Comparison of ENCODE assay signal across 22 cellular contexts in genomic region chr14:92555440-92556111, GRCh38. TPM values are rescaled to one million over a fixed set of nuclear protein-coding genes. Genes with fewer than 3 reads are reported as not detected.
DNase-seq lines count a peak whose midpoint lies in the region; ATAC-seq and TF ChIP-seq lines count a peak whose summit lies in the region.
"Had no signal": no experiment of that assay in that cellular context is flagged by ENCODE, and none has a peak within 500 bp of the region (broad histone marks: within the 10 kb centered on the region; RNA-seq: fewer than 3 reads in every experiment).

No MANE protein-coding gene starts in this region.

- TF ChIP-seq CTCF in OCI-LY7 (conservative IDR thresholded peaks at IDR 0.05; ENCODE audit: low read length) (no peak), tibial artery (IDR thresholded peaks at IDR 0.05) (no peak)

- peak overlapping the region; percentile 97 for H3K27ac Mint-ChIP-seq in stimulated activated naive CD8-positive, alpha-beta T cell treated with anti-CD3 and anti-CD28 coated beads, Interleukin-15, Interleukin-2, amounts not matched to agents 100 ng/mL and 50 ng/mL, for 24 hours
- H3K27ac Mint-ChIP-seq in immature natural killer cell = peak overlapping the region in 5 of 6 donors; percentile 9 to 83 (median 49)
- H3K27ac Mint-ChIP-seq: brain, nephron, progenitor cell of endocrine pancreas had no signal

- no peaks in the 10 kb centered on the region for H3K79me2 ChIP-seq in OCI-LY7 (ENCODE audit: insufficient read depth, low read depth, low read length)

- DNase-seq in stimulated activated naive CD8-positive, alpha-beta T cell treated with anti-CD3 and anti-CD28 coated beads, Interleukin-15, Interleukin-2, amounts not matched to agents 100 U/mL and 50 U/mL, for 24 hours = no peak
- DNase-seq in OCI-LY7 (ENCODE audit: low spot score) (no peak), immature natural killer cell (no peak), NCI-H526 (lab: John Stamatoyannopoulos, UW) (no peak), NCI-H1694 (lab: John Stamatoyannopoulos, UW) (no peak), tibial artery (no peak)
- DNase-seq: activated CD4-positive, alpha-beta T cell treated with anti-CD3 and anti-CD28 coated beads, Interleukin-2, amount 50 U/mL, for 4 hours; activated T-cell treated with anti-CD3 and anti-CD28 coated beads, Interleukin-2, amount 50 U/mL, for 4 hours; mesenchymal stem cell; NCI-H1105; NCI-H2107; NCI-H748 treated with DMSO at 0.1 percent for 48 hours; PC-9; stimulated activated CD4-positive, alpha-beta T cell treated with anti-CD3 and anti-CD28 coated beads, Interleukin-2, amount 100 ng/mL, for 24 hours; stomach had no signal

- H4K20me1 ChIP-seq in OCI-LY7 (ENCODE audit: insufficient read depth, low read length) = no peaks in the 10 kb centered on the region

- BruUV-seq in OCI-LY7 (replicated peaks; lab: Mats Ljungman, UMichigan) = no TSS peak

- no peak for ATAC-seq in stimulated activated naive CD8-positive, alpha-beta T cell treated with anti-CD3 and anti-CD28 coated beads, Interleukin-15, Interleukin-2, amounts not matched to agents 100 U/mL and 50 U/mL, for 24 hours
- ATAC-seq: HCT116 had no signal

- H3K27me3 ChIP-seq in thymus (ENCODE audit: control insufficient read depth, insufficient read depth) (no peaks in the 10 kb centered on the region), tibial artery (no peaks in the 10 kb centered on the region)
- H3K27me3 ChIP-seq: stomach, upper lobe of left lung had no signal

- H3K27ac ChIP-seq in OCI-LY7 (ENCODE audit: low read depth, low read length, poor library complexity, severe bottlenecking) (no peak overlapping the region), thymus (ENCODE audit: low read depth) (peak overlapping the region; percentile 79), tibial artery (no peak overlapping the region)
- H3K27ac ChIP-seq: PC-9, stomach, upper lobe of left lung had no signal

- H3K9me3 Mint-ChIP-seq in stimulated activated naive CD8-positive, alpha-beta T cell treated with anti-CD3 and anti-CD28 coated beads, Interleukin-15, Interleukin-2, amounts not matched to agents 100 ng/mL and 50 ng/mL, for 24 hours = no peaks in the 10 kb centered on the region
- H3K9me3 Mint-ChIP-seq in immature natural killer cell = no peaks in the 10 kb centered on the region
- H3K9me3 Mint-ChIP-seq: activated T-cell treated with anti-CD3 and anti-CD28 coated beads, Interleukin-2, amount 50 U/mL, for 4 hours; nephron had no signal

- H3K36me3 Mint-ChIP-seq in stimulated activated naive CD8-positive, alpha-beta T cell treated with anti-CD3 and anti-CD28 coated beads, Interleukin-15, Interleukin-2, amounts not matched to agents 100 ng/mL and 50 ng/mL, for 24 hours (ENCODE audit: low read depth) = peaks cover 55% of the 10 kb centered on the region
- peaks cover 22 to 38% (median 23%) of the 10 kb centered on the region in 3 donors for H3K36me3 Mint-ChIP-seq in immature natural killer cell
- H3K36me3 Mint-ChIP-seq: brain had no signal

- H3K4me3 Mint-ChIP-seq in stimulated activated naive CD8-positive, alpha-beta T cell treated with anti-CD3 and anti-CD28 coated beads, Interleukin-15, Interleukin-2, amounts not matched to agents 100 ng/mL and 50 ng/mL, for 24 hours = peak overlapping the region; percentile 14
- H3K4me3 Mint-ChIP-seq in immature natural killer cell = peak overlapping the region in 1 of 5 donors; percentile 19
- H3K4me3 Mint-ChIP-seq: activated T-cell treated with anti-CD3 and anti-CD28 coated beads, Interleukin-2, amount 50 U/mL, for 4 hours; brain; nephron had no signal

- peak overlapping the region; percentile 49 for H3K4me2 ChIP-seq in OCI-LY7 (ENCODE audit: low read length)
- H3K4me2 ChIP-seq: PC-9 had no signal

- H3K9me3 ChIP-seq in OCI-LY7 (ENCODE audit: low read length) (no peaks in the 10 kb centered on the region), thymus (ENCODE audit: control insufficient read depth) (no peaks in the 10 kb centered on the region), tibial artery (no peaks in the 10 kb centered on the region)
- H3K9me3 ChIP-seq: stomach, upper lobe of left lung had no signal

- H3K36me3 ChIP-seq in OCI-LY7 (ENCODE audit: insufficient read depth, low read length) (no peaks in the 10 kb centered on the region), thymus (ENCODE audit: control insufficient read depth, insufficient read depth) (peaks cover 20% of the 10 kb centered on the region), tibial artery (peaks cover 12 to 31% (median 16%) of the 10 kb centered on the region in 3 donors)

- H3K4me1 ChIP-seq in OCI-LY7 (ENCODE audit: insufficient read depth, low read length, poor library complexity, severe bottlenecking) (peaks cover 37% of the 10 kb centered on the region), thymus (ENCODE audit: control insufficient read depth, insufficient read depth, low read length) (peaks cover 51% of the 10 kb centered on the region), tibial artery (peaks cover 0 to 16% (median 11%) of the 10 kb centered on the region in 4 donors)

- peak overlapping the region; percentile 90 for H2AFZ ChIP-seq in OCI-LY7 (ENCODE audit: low read length)
- H2AFZ ChIP-seq: PC-9 had no signal

- H3K27me3 Mint-ChIP-seq in stimulated activated naive CD8-positive, alpha-beta T cell treated with anti-CD3 and anti-CD28 coated beads, Interleukin-15, Interleukin-2, amounts not matched to agents 100 ng/mL and 50 ng/mL, for 24 hours = no peaks in the 10 kb centered on the region
- peaks cover 0 to 4% (median 0%) of the 10 kb centered on the region in 3 donors for H3K27me3 Mint-ChIP-seq in immature natural killer cell (ENCODE audit: low read depth in 3 of 3)
- H3K27me3 Mint-ChIP-seq: progenitor cell of endocrine pancreas had no signal

- no peak overlapping the region for H3K4me3 ChIP-seq in OCI-LY7 (ENCODE audit: low read depth, low read length, poor library complexity, severe bottlenecking)
- H3K4me3 ChIP-seq in thymus (ENCODE audit: low read length) = no peak overlapping the region
- no peak overlapping the region for H3K4me3 ChIP-seq in tibial artery
- H3K4me3 ChIP-seq: PC-9, stomach, upper lobe of left lung had no signal

- 14% methylated on average over 13 of the region's 13 CpGs for WGBS in thymus

- H3K9me2 ChIP-seq in OCI-LY7 (ENCODE audit: insufficient read depth, low read length) = no peaks in the 10 kb centered on the region

- POLR2A ChIA-PET in OCI-LY7 (lab: Charles Lee) = interaction anchor here (0.7 to 1.6 kb wide), 3 partner anchors 10 to 22 kb away, joined by 3 to 4 read pairs (median 4); no protein-coding TSS in a partner anchor

- intact Hi-C loops in OCI-LY7 (cut with micrococcal nuclease; ENCODE audit: unreplicated experiment) (no loop called here), tibial artery (cut with DNase I; ENCODE audit: low total_unique reads) (no loop called here)

- CTCF ChIA-PET in OCI-LY7 (lab: Charles Lee; ENCODE audit: unreplicated experiment) = no interaction called here

- peaks cover 97% of the 10 kb centered on the region for H3K4me1 Mint-ChIP-seq in stimulated activated naive CD8-positive, alpha-beta T cell treated with anti-CD3 and anti-CD28 coated beads, Interleukin-15, Interleukin-2, amounts not matched to agents 100 ng/mL and 50 ng/mL, for 24 hours (ENCODE audit: low read depth)
- H3K4me1 Mint-ChIP-seq in immature natural killer cell = peaks cover 62 to 82% of the 10 kb centered on the region in 2 donors
- H3K4me1 Mint-ChIP-seq: nephron had no signal

RNA-seq across cellular contexts. Expression of gene RIN3, which starts 42.0 kb away (rescaled TPM):
- total RNA-seq in OCI-LY7 (2014; rRNA removed; shearing (Covaris generic)) = not detected in 2 replicates
- not detected in 2 replicates for total RNA-seq in OCI-LY7 (2022)
- polyA plus RNA-seq in immature natural killer cell = 100 to 1,000 TPM in 1 of 3 donors, 10 to 100 TPM in 2; 38.8 to 131 (median 60.1) TPM
- polyA plus RNA-seq in thymus = 20.6 TPM
